In the genomic region with DNA sequence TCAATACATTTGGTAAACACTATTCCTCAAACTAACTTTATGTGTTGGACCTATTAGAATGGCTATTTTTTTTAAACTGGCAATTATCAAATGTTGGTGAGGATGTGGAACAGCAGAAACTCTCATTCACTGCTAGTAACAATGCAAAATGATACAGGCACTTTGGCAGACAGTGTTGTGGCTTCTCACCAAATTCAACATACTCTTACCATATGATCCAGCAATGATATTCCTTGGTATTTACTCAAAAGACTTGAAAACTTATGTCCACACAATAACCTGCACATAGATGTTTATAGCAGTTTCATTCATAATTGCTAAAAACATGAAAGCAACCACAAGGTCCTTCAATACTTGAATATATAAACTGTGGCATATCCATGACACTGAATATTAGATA, we compare ENCODE assay signal across 21 cellular contexts.
"Had no signal": no experiment of that assay in that cellular context is flagged by ENCODE, and none has a peak within 500 bp of the region (broad histone marks: within the 10 kb centered on the region; RNA-seq: fewer than 3 reads in every experiment).

No MANE protein-coding gene starts in this region.

- H3K4me1 ChIP-seq: esophagus muscularis mucosa, foreskin keratinocyte, gastroesophageal sphincter, heart right ventricle, left lung, lower lobe of right lung had no signal

- DNase-seq: dermis blood vessel endothelial cell; dorsolateral prefrontal cortex; effector CD4-positive, alpha-beta T cell; effector memory CD4-positive, alpha-beta T cell; foreskin keratinocyte; glutamatergic neuron; head of caudate nucleus; heart right ventricle; hippocampal formation; left cardiac atrium; left lung; left ventricle myocardium superior; lower lobe of right lung; mesenchymal stem cell; mucosa of descending colon; naive B cell had no signal

- H3K27me3 ChIP-seq: dorsolateral prefrontal cortex, esophagus muscularis mucosa, foreskin keratinocyte, gastroesophageal sphincter, heart right ventricle, left lung had no signal

- H3K27ac ChIP-seq: coronary artery, esophagus muscularis mucosa, foreskin keratinocyte, gastroesophageal sphincter, heart right ventricle, left lung, lower lobe of right lung had no signal

- ATAC-seq: foreskin keratinocyte, gastroesophageal sphincter, heart right ventricle, left cardiac atrium, left lung, left ventricle myocardium superior, lower lobe of right lung, mucosa of descending colon had no signal

- FAIRE-seq: endothelial cell of umbilical vein, keratinocyte had no signal

- H3K36me3 ChIP-seq: esophagus muscularis mucosa, heart right ventricle, left lung, lower lobe of right lung had no signal

- H3K9me3 ChIP-seq: esophagus muscularis mucosa, gastroesophageal sphincter, left lung, lower lobe of right lung, mucosa of descending colon had no signal

- H3K4me3 ChIP-seq: coronary artery, dorsolateral prefrontal cortex, esophagus muscularis mucosa, gastroesophageal sphincter, heart right ventricle, left lung, lower lobe of right lung, mucosa of descending colon had no signal
